In genomic region chr2:233463586-233463985, GRCh38 we compare ENCODE assay signal across 20 cellular contexts.
DNase-seq lines count a peak whose midpoint lies in the region; ATAC-seq, FAIRE-seq and TF ChIP-seq lines count a peak whose summit lies in the region.
"Had no signal": no experiment of that assay in that cellular context is flagged by ENCODE, and none has a peak within 500 bp of the region (broad histone marks: within the 10 kb centered on the region; RNA-seq: fewer than 3 reads in every experiment).

No MANE protein-coding gene starts in this region.

- no peaks in the 10 kb centered on the region for H3K27me3 Mint-ChIP-seq in activated T-cell treated with anti-CD3 and anti-CD28 coated beads, Interleukin-2, amount 50 U/mL, for 24 hours
- H3K27me3 Mint-ChIP-seq in stimulated activated naive B cell treated with anti-CD40 and anti-IgM and Interleukin-4, amounts not matched to agents 10 μg/mL and 1 μg/mL and 100 μg/mL, for 72 hours = no peaks in the 10 kb centered on the region

- H3K4me1 ChIP-seq in lower lobe of right lung (no peaks in the 10 kb centered on the region), prostate gland (replicated peaks) (peaks cover 4% of the 10 kb centered on the region)

- peaks cover 91% of the 10 kb centered on the region for H3K36me3 Mint-ChIP-seq in activated T-cell treated with anti-CD3 and anti-CD28 coated beads, Interleukin-2, amount 50 U/mL, for 24 hours (ENCODE audit: low read depth)
- H3K36me3 Mint-ChIP-seq in stimulated activated naive B cell treated with anti-CD40 and anti-IgM and Interleukin-4, amounts not matched to agents 10 μg/mL and 1 μg/mL and 100 μg/mL, for 72 hours = peaks cover 59 to 66% of the 10 kb centered on the region in 2 donors
- peaks cover 100% of the 10 kb centered on the region for H3K36me3 Mint-ChIP-seq in stimulated activated effector memory CD8-positive, alpha-beta T cell treated with anti-CD3 and anti-CD28 coated beads, Interleukin-12 subunit alpha, Interleukin-12 subunit beta, amount 100 ng/mL, for 72 hours

- WGBS in prostate gland = 96% methylated on average over 16 of the region's 16 CpGs

- no peak for TF ChIP-seq CTCF in bronchial epithelial cell (IDR thresholded peaks at IDR 0.05; ENCODE audit: insufficient read depth, low read length, severe bottlenecking)
- TF ChIP-seq CTCF in lower lobe of right lung (IDR thresholded peaks at IDR 0.05) = no peak
- no peak for TF ChIP-seq CTCF in prostate gland (IDR thresholded peaks at IDR 0.05)

- ATAC-seq in lower lobe of right lung = no peak
- ATAC-seq in stimulated activated naive B cell treated with anti-CD40 and anti-IgM and Interleukin-4, amounts not matched to agents 10 μg/mL and 1 μg/mL and 100 μg/mL, for 72 hours (replicated peaks) = no peak
- no peak for ATAC-seq in stimulated activated effector memory CD8-positive, alpha-beta T cell treated with anti-CD3 and anti-CD28 coated beads, Interleukin-12 subunit alpha, Interleukin-12 subunit beta, amount 100 ng/mL, for 72 hours
- ATAC-seq: CD8-positive, alpha-beta T cell; PC-3 had no signal

- H3K9me3 ChIP-seq in lower lobe of right lung = no peaks in the 10 kb centered on the region
- no peaks in the 10 kb centered on the region for H3K9me3 ChIP-seq in prostate gland

- no peaks in the 10 kb centered on the region for H3K4me1 Mint-ChIP-seq in activated T-cell treated with anti-CD3 and anti-CD28 coated beads, Interleukin-2, amount 50 U/mL, for 24 hours (ENCODE audit: low read depth)
- H3K4me1 Mint-ChIP-seq in stimulated activated naive B cell treated with anti-CD40 and anti-IgM and Interleukin-4, amounts not matched to agents 10 μg/mL and 1 μg/mL and 100 μg/mL, for 72 hours = peaks cover 0 to 3% of the 10 kb centered on the region in 2 donors
- no peaks in the 10 kb centered on the region for H3K4me1 Mint-ChIP-seq in stimulated activated effector memory CD8-positive, alpha-beta T cell treated with anti-CD3 and anti-CD28 coated beads, Interleukin-12 subunit alpha, Interleukin-12 subunit beta, amount 100 ng/mL, for 72 hours

- FAIRE-seq in bronchial epithelial cell (lab: Jason Lieb, UNC) = peak; percentile 72
- FAIRE-seq: D721Med had no signal

- no peak overlapping the region for H3K4me3 Mint-ChIP-seq in activated T-cell treated with anti-CD3 and anti-CD28 coated beads, Interleukin-2, amount 50 U/mL, for 24 hours
- no peak overlapping the region for H3K4me3 Mint-ChIP-seq in stimulated activated naive B cell treated with anti-CD40 and anti-IgM and Interleukin-4, amounts not matched to agents 10 μg/mL and 1 μg/mL and 100 μg/mL, for 72 hours
- no peak overlapping the region for H3K4me3 Mint-ChIP-seq in stimulated activated effector memory CD8-positive, alpha-beta T cell treated with anti-CD3 and anti-CD28 coated beads, Interleukin-12 subunit alpha, Interleukin-12 subunit beta, amount 100 ng/mL, for 72 hours
- H3K4me3 Mint-ChIP-seq: CD8-positive, alpha-beta T cell had no signal

- H3K36me3 ChIP-seq in bronchial epithelial cell (ENCODE audit: control insufficient read depth, insufficient read depth, low read length) = peaks cover 2% of the 10 kb centered on the region
- peaks cover 81% of the 10 kb centered on the region for H3K36me3 ChIP-seq in lower lobe of right lung
- H3K36me3 ChIP-seq in prostate gland = peaks cover 0 to 18% of the 10 kb centered on the region in 2 donors

- peak overlapping the region; percentile 44 for H3K27ac Mint-ChIP-seq in activated T-cell treated with anti-CD3 and anti-CD28 coated beads, Interleukin-2, amount 50 U/mL, for 24 hours
- H3K27ac Mint-ChIP-seq in stimulated activated naive B cell treated with anti-CD40 and anti-IgM and Interleukin-4, amounts not matched to agents 10 μg/mL and 1 μg/mL and 100 μg/mL, for 72 hours = peak overlapping the region; percentile 83
- no peak overlapping the region for H3K27ac Mint-ChIP-seq in stimulated activated effector memory CD8-positive, alpha-beta T cell treated with anti-CD3 and anti-CD28 coated beads, Interleukin-12 subunit alpha, Interleukin-12 subunit beta, amount 100 ng/mL, for 72 hours

- no peak for DNase-seq in activated T-cell treated with anti-CD3 and anti-CD28 coated beads, Interleukin-2, amount 50 U/mL, for 24 hours
- no peak for DNase-seq in activated T-cell treated with anti-CD3 and anti-CD28 coated beads, Interleukin-2, amount 50 U/mL, for 48 hours
- DNase-seq in bronchial epithelial cell (ENCODE audit: low read depth) = no peak
- DNase-seq in lower lobe of right lung = peak; percentile 31
- no peak for DNase-seq in stimulated activated naive B cell treated with anti-CD40 and anti-IgM and Interleukin-4, amounts not matched to agents 10 μg/mL and 1 μg/mL and 100 μg/mL, for 72 hours
- DNase-seq in prostate gland (ENCODE audit: low spot score) = no peak
- no peak for DNase-seq in stimulated activated effector memory CD8-positive, alpha-beta T cell treated with anti-CD3 and anti-CD28 coated beads, Interleukin-12 subunit alpha, Interleukin-12 subunit beta, amount 100 ng/mL, for 72 hours (ENCODE audit: low spot score in 2 of 2)
- no peak for DNase-seq in activated CD4-positive, alpha-beta T cell treated with anti-CD3 and anti-CD28 coated beads for 48 hours
- DNase-seq: 8988T; CD8-positive, alpha-beta T cell; DMS79 treated with DMSO at 0.1 percent for 48 hours; GM23248; HCEC 1CT; KG1; NCI-H1417 treated with DMSO at 0.1 percent for 48 hours; NCI-H1930; NCI-H2171; NCI-H82; PC-3 had no signal

- H3K9me3 Mint-ChIP-seq in activated T-cell treated with anti-CD3 and anti-CD28 coated beads, Interleukin-2, amount 50 U/mL, for 24 hours = no peaks in the 10 kb centered on the region
- no peaks in the 10 kb centered on the region for H3K9me3 Mint-ChIP-seq in stimulated activated naive B cell treated with anti-CD40 and anti-IgM and Interleukin-4, amounts not matched to agents 10 μg/mL and 1 μg/mL and 100 μg/mL, for 72 hours
- H3K9me3 Mint-ChIP-seq in stimulated activated effector memory CD8-positive, alpha-beta T cell treated with anti-CD3 and anti-CD28 coated beads, Interleukin-12 subunit alpha, Interleukin-12 subunit beta, amount 100 ng/mL, for 72 hours = no peaks in the 10 kb centered on the region
- H3K9me3 Mint-ChIP-seq: CD8-positive, alpha-beta T cell had no signal

- no peaks in the 10 kb centered on the region for H3K27me3 ChIP-seq in bronchial epithelial cell (ENCODE audit: control insufficient read depth, insufficient read depth, low read length)
- H3K27me3 ChIP-seq in lower lobe of right lung (ENCODE audit: low read depth) = no peaks in the 10 kb centered on the region
- H3K27me3 ChIP-seq in prostate gland (replicated peaks; ENCODE audit: insufficient read depth) = no peaks in the 10 kb centered on the region

- no peak overlapping the region for H3K4me3 ChIP-seq in bronchial epithelial cell (ENCODE audit: low read depth, low read length)
- peak overlapping the region; percentile 24 for H3K4me3 ChIP-seq in lower lobe of right lung
- no peak overlapping the region for H3K4me3 ChIP-seq in prostate gland
- H3K4me3 ChIP-seq: GM23248 had no signal

- no peak for TF ChIP-seq POLR2A in prostate gland (IDR thresholded peaks at IDR 0.05)

- H3K27ac ChIP-seq in lower lobe of right lung = peak overlapping the region; percentile 80
- no peak overlapping the region for H3K27ac ChIP-seq in prostate gland
- H3K27ac ChIP-seq: GM23248 had no signal

- intact Hi-C loops in lower lobe of right lung (cut with DNase I) = no loop called here
- intact Hi-C loops in prostate gland (cut with DNase I) = no loop called here
